Comparison of ENCODE assay signal across 8 cellular contexts in genomic region chr14:54420478-54421116, GRCh38. TPM values are rescaled to one million over a fixed set of nuclear protein-coding genes. Genes with fewer than 3 reads are reported as not detected.
A peak's percentile ranks its signal among the peaks of the same experiment; 100 is the strongest.
DNase-seq lines count a peak whose midpoint lies in the region; ATAC-seq, FAIRE-seq and TF ChIP-seq lines count a peak whose summit lies in the region.

No MANE protein-coding gene starts in this region.

- intact Hi-C loops in sciatic nerve (cut with DNase I) = no loop called here

- peak; percentile 45 for ATAC-seq in sciatic nerve

- peak overlapping the region; percentile 23 for H3K27ac Mint-ChIP-seq in T-helper 2 cell treated with Interferon-gamma antibody and Interleukin-4, amounts not matched to agents 5 μg/mL and 100 μg/mL, for 36 hours

- H3K27me3 Mint-ChIP-seq in T-helper 2 cell treated with Interferon-gamma antibody and Interleukin-4, amounts not matched to agents 5 μg/mL and 100 μg/mL, for 36 hours (ENCODE audit: low read depth) = no peaks in the 10 kb centered on the region

- no peak overlapping the region for H3K4me3 Mint-ChIP-seq in T-helper 2 cell treated with Interferon-gamma antibody and Interleukin-4, amounts not matched to agents 5 μg/mL and 100 μg/mL, for 36 hours

- no peak overlapping the region for H3K4me3 ChIP-seq in foreskin fibroblast (ENCODE audit: low read depth in 1 of 2, low read length in 2 of 2)

- peak; percentile 69 for FAIRE-seq in D721Med (lab: Jason Lieb, UNC)

- H3K36me3 Mint-ChIP-seq in T-helper 2 cell treated with Interferon-gamma antibody and Interleukin-4, amounts not matched to agents 5 μg/mL and 100 μg/mL, for 36 hours (ENCODE audit: low read depth) = peaks cover 38% of the 10 kb centered on the region

- TF ChIP-seq CTCF in D721Med (IDR thresholded peaks at IDR 0.05; ENCODE audit: insufficient read depth, missing control alignments) = peak; percentile 43
- TF ChIP-seq CTCF in foreskin fibroblast (IDR thresholded peaks at IDR 0.05; ENCODE audit: low read depth, low read length) = peak; percentile 72

- DNase-seq in D721Med (ENCODE audit: insufficient read length, low spot score) (no peak), HCEC 1CT (peak; percentile 42), foreskin fibroblast (peak; percentile 38 to 78), sciatic nerve (ENCODE audit: low spot score) (no peak), 8988T (no peak), NCI-H2081 treated with DMSO at 0.1 percent for 48 hours (lab: John Stamatoyannopoulos, UW) (no peak), globus pallidus (ENCODE audit: low spot score) (no peak)
- no peak for DNase-seq in T-helper 2 cell treated with Interferon-gamma antibody and Interleukin-4, amounts not matched to agents 5 μg/mL and 100 μg/mL, for 36 hours (ENCODE audit: low spot score)

- H3K4me1 Mint-ChIP-seq in T-helper 2 cell treated with Interferon-gamma antibody and Interleukin-4, amounts not matched to agents 5 μg/mL and 100 μg/mL, for 36 hours (ENCODE audit: low read depth) = peaks cover 2% of the 10 kb centered on the region

- no peaks in the 10 kb centered on the region for H3K9me3 Mint-ChIP-seq in T-helper 2 cell treated with Interferon-gamma antibody and Interleukin-4, amounts not matched to agents 5 μg/mL and 100 μg/mL, for 36 hours

RNA-seq across cellular contexts. Expression of gene CNIH1, which starts 20.6 kb away (rescaled TPM):
- total RNA-seq in sciatic nerve = 73.1 TPM

RNA-seq across cellular contexts. Expression of gene CDKN3, which starts 23.8 kb away (rescaled TPM):
- total RNA-seq in sciatic nerve = 4.1 TPM

Comparison
In these comparisons a context has a peak if more than half of its experiments do, and no peak if none do; other contexts are left out.
1. DNase-seq: peak in HCEC 1CT (single experiment) and foreskin fibroblast (2 of 2); none in D721Med (single experiment), T-helper 2 cell treated with Interferon-gamma antibody and Interleukin-4, amounts not matched to agents 5 μg/mL and 100 μg/mL, for 36 hours (single experiment), sciatic nerve (single experiment), 8988T (single experiment), NCI-H2081 treated with DMSO at 0.1 percent for 48 hours (single experiment) and globus pallidus (single experiment).